Comparison of ENCODE assay signal across 27 cellular contexts in the genomic region with DNA sequence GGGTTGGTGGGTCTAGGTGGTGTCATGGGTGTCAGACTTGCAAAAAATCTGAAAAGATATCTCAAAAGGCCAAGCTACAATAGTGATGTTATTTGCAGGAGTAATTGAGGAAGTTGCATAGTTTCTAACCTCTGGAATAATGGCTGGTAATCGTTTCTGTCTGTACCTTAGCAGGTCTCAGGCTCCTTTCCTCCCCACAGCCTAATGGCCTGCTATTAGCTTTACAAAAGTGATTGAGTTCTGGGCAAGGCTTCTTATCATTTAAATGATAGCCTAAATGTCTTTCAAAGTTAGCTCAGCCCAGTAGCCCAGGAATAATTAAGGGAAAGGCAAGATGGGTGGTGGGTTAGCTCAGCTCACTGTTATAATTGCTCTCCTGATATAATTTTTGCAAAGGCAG. TPM values are rescaled to one million over a fixed set of nuclear protein-coding genes. Genes with fewer than 3 reads are reported as not detected.
"Had no signal": no experiment of that assay in that cellular context is flagged by ENCODE, and none has a peak within 500 bp of the region (broad histone marks: within the 10 kb centered on the region; RNA-seq: fewer than 3 reads in every experiment).

No MANE protein-coding gene starts in this region.

- H3K4me1 ChIP-seq: colonic mucosa, left lung, right lobe of liver, testis had no signal

- H3K27ac Mint-ChIP-seq: activated naive CD4-positive, alpha-beta T cell treated with anti-CD3 and anti-CD28 coated beads, Interleukin-2, amount 50 U/mL, for 72 hours; activated T-cell treated with anti-CD3 and anti-CD28 coated beads, Interleukin-2, amount 50 U/mL, for 72 hours; natural killer cell treated with Interleukin-12 subunit alpha and Interleukin-12 subunit beta and Interleukin-15 and Interleukin-18, amount 100 ng/mL, for 72 hours; T-helper 2 cell treated with Interferon-gamma antibody and Interleukin-4, amounts not matched to agents 5 μg/mL and 100 μg/mL, for 36 hours had no signal

- H3K4me3 Mint-ChIP-seq: activated T-cell treated with anti-CD3 and anti-CD28 coated beads, Interleukin-2, amount 50 U/mL, for 72 hours; natural killer cell treated with Interleukin-12 subunit alpha and Interleukin-12 subunit beta and Interleukin-15 and Interleukin-18, amount 100 ng/mL, for 72 hours; T-helper 2 cell treated with Interferon-gamma antibody and Interleukin-4, amounts not matched to agents 5 μg/mL and 100 μg/mL, for 36 hours had no signal

- H3K36me3 ChIP-seq: colonic mucosa, left lung, right lobe of liver had no signal

- H3K27me3 ChIP-seq: colonic mucosa, left lung, right lobe of liver, testis had no signal

- H3K27ac ChIP-seq: colonic mucosa, left lung, right lobe of liver, testis had no signal

- ATAC-seq: activated naive CD4-positive, alpha-beta T cell treated with anti-CD3 and anti-CD28 coated beads, Interleukin-2, amount 50 U/mL, for 72 hours; activated T-cell treated with anti-CD3 and anti-CD28 coated beads, Interleukin-2, amount 50 U/mL, for 72 hours; mucosa of descending colon; natural killer cell treated with Interleukin-12 subunit alpha and Interleukin-12 subunit beta and Interleukin-15 and Interleukin-18, amount 100 ng/mL, for 72 hours; right lobe of liver had no signal

- DNase-seq: activated CD4-positive, alpha-beta T cell treated with anti-CD3 and anti-CD28 coated beads for 4 hours; activated CD4-positive, alpha-beta T cell treated with anti-CD3 and anti-CD28 coated beads, Interleukin-2, amount 50 U/mL, for 4 hours; activated CD4-positive, CD25-positive, alpha-beta regulatory T cell; activated naive CD4-positive, alpha-beta T cell; activated T-cell treated with anti-CD3 and anti-CD28 coated beads for 4 hours; activated T-cell treated with anti-CD3 and anti-CD28 coated beads, Interleukin-2, amount 50 U/mL, for 72 hours; anterior cingulate cortex; cerebellar nuclear complex; colonic mucosa; effector CD8-positive, alpha-beta T cell; glutamatergic neuron; left lung; mesendoderm; mucosa of descending colon; right lobe of liver; stimulated activated CD4-positive, alpha-beta T cell treated with anti-CD3 and anti-CD28 coated beads, Interleukin-2, amount 100 ng/mL, for 48 hours; stimulated activated naive CD4-positive, alpha-beta T cell treated with Interleukin-2 at 50 U/mL for 16 hours; T-helper 1 cell; testis; trophoblast cell had no signal

- H3K9me3 ChIP-seq: colonic mucosa, right lobe of liver, testis had no signal

- H3K36me3 Mint-ChIP-seq: activated naive CD4-positive, alpha-beta T cell treated with anti-CD3 and anti-CD28 coated beads, Interleukin-2, amount 50 U/mL, for 72 hours; natural killer cell treated with Interleukin-12 subunit alpha and Interleukin-12 subunit beta and Interleukin-15 and Interleukin-18, amount 100 ng/mL, for 72 hours had no signal

- H3K9me3 Mint-ChIP-seq: activated naive CD4-positive, alpha-beta T cell treated with anti-CD3 and anti-CD28 coated beads, Interleukin-2, amount 50 U/mL, for 72 hours; T-helper 2 cell treated with Interferon-gamma antibody and Interleukin-4, amounts not matched to agents 5 μg/mL and 100 μg/mL, for 36 hours had no signal

- H3K4me3 ChIP-seq: colonic mucosa, left lung, lung, mucosa of descending colon, right lobe of liver, testis had no signal

RNA-seq across cellular contexts. Expression of gene IGSF5, which starts 37.7 kb away (rescaled TPM):
- total RNA-seq: activated naive CD4-positive, alpha-beta T cell treated with anti-CD3 and anti-CD28 coated beads, Interleukin-2, amount 50 U/mL, for 72 hours; activated T-cell treated with anti-CD3 and anti-CD28 coated beads, Interleukin-2, amount 50 U/mL, for 72 hours; bronchial epithelial cell; dermis microvascular lymphatic vessel endothelial cell; left lung; natural killer cell treated with Interleukin-12 subunit alpha and Interleukin-12 subunit beta and Interleukin-15 and Interleukin-18, amount 100 ng/mL, for 72 hours; osteoblast; right lobe of liver had no signal
